ENCODE assay signal across 8 cellular contexts in genomic region chr19:1591421-1592022, GRCh38. TPM values are rescaled to one million over a fixed set of nuclear protein-coding genes. Genes with fewer than 3 reads are reported as not detected.
DNase-seq lines count a peak whose midpoint lies in the region; ATAC-seq, FAIRE-seq and TF ChIP-seq lines count a peak whose summit lies in the region.

No MANE protein-coding gene starts in this region.

- H2BK5ac ChIP-seq in mesendoderm (ENCODE audit: low read length): peak overlapping the region; percentile 47

- peak overlapping the region; percentile 100 for H3K27ac ChIP-seq in mesendoderm (ENCODE audit: low read depth, low read length)

- H3K79me2 ChIP-seq in mesendoderm (ENCODE audit: control insufficient read depth, insufficient read depth, low read length): peaks cover 33% of the 10 kb centered on the region

- H3K4ac ChIP-seq in mesendoderm (ENCODE audit: low read depth, low read length): peak overlapping the region; percentile 97

- no peak overlapping the region for H2BK15ac ChIP-seq in mesendoderm (replicated peaks; ENCODE audit: low read depth)

- H3K36me3 ChIP-seq in bronchial epithelial cell (ENCODE audit: control insufficient read depth, insufficient read depth, low read length) (peaks cover 1% of the 10 kb centered on the region), mesendoderm (ENCODE audit: control insufficient read depth, insufficient read depth, low read length) (no peaks in the 10 kb centered on the region)

- no peak for FAIRE-seq in bronchial epithelial cell (lab: Jason Lieb, UNC)

- H3K18ac ChIP-seq in mesendoderm (ENCODE audit: low read length): peak overlapping the region; percentile 96

- TF ChIP-seq CTCF in bronchial epithelial cell (IDR thresholded peaks at IDR 0.05; ENCODE audit: insufficient read depth, low read length, severe bottlenecking): no peak

- DNase-seq in NCI-H2227 (lab: John Stamatoyannopoulos, UW; ENCODE audit: unreplicated experiment): peak; percentile 37
- no peak for DNase-seq in NCI-H2227 treated with DMSO at 0.1 percent for 48 hours (lab: John Stamatoyannopoulos, UW)
- peak; percentile 66 for DNase-seq in NCI-H2171 (lab: John Stamatoyannopoulos, UW)
- DNase-seq in bronchial epithelial cell (ENCODE audit: low read depth): no peak
- DNase-seq in mesendoderm: peak; percentile 39
- no peak for DNase-seq in ureter (ENCODE audit: low spot score)

- H3K23ac ChIP-seq in mesendoderm (ENCODE audit: low read length): peak overlapping the region; percentile 73

- H2BK120ac ChIP-seq in mesendoderm (ENCODE audit: low read depth, low read length): peak overlapping the region; percentile 66

- H3K4me2 ChIP-seq in mesendoderm (ENCODE audit: low read length): peak overlapping the region; percentile 94

- H3K56ac ChIP-seq in mesendoderm (ENCODE audit: low read length): peak overlapping the region; percentile 94

- WGBS in mesendoderm (ENCODE audit: extremely low coverage, insufficient coverage, low lambda C conversion rate): no CpG with 5 or more reads among the region's 31 CpGs

- H3K79me1 ChIP-seq in mesendoderm (ENCODE audit: low read length): peaks cover 14% of the 10 kb centered on the region

- H3K27me3 ChIP-seq in bronchial epithelial cell (ENCODE audit: control insufficient read depth, insufficient read depth, low read length) (no peaks in the 10 kb centered on the region), mesendoderm (ENCODE audit: insufficient read depth, low read length, poor library complexity) (no peaks in the 10 kb centered on the region)

- peak overlapping the region; percentile 87 for H2AK5ac ChIP-seq in mesendoderm (ENCODE audit: low read length)

- H3K9ac ChIP-seq in mesendoderm (ENCODE audit: low read length): peak overlapping the region; percentile 83

- H3K4me1 ChIP-seq in mesendoderm (ENCODE audit: control insufficient read depth, low read depth, low read length): peaks cover 5% of the 10 kb centered on the region

- ATAC-seq in HG03175 (IDR thresholded peaks at IDR 0.05; ENCODE audit: unreplicated experiment): no peak
- no peak for ATAC-seq in GM21717 (IDR thresholded peaks at IDR 0.05; ENCODE audit: unreplicated experiment)

- H4K8ac ChIP-seq in mesendoderm (ENCODE audit: low read depth, low read length): peak overlapping the region; percentile 99

- H4K5ac ChIP-seq in mesendoderm (ENCODE audit: low read length): peak overlapping the region; percentile 6

- peak overlapping the region; percentile 96 for H3K4me3 ChIP-seq in bronchial epithelial cell (ENCODE audit: low read depth, low read length)
- peak overlapping the region; percentile 48 for H3K4me3 ChIP-seq in mesendoderm (ENCODE audit: low read length)

RNA-seq across cellular contexts. Expression of gene MBD3, which starts 1.1 kb away (rescaled TPM):
- total RNA-seq in bronchial epithelial cell (64.3 and 75.3 TPM in 2 replicates), ureter (60.7 TPM)
- polyA plus RNA-seq in mesendoderm (2013, experiment 1 of 2): 64.6 TPM
- polyA plus RNA-seq in mesendoderm (2013, experiment 2 of 2): 63.6 TPM

RNA-seq across cellular contexts. Expression of gene UQCR11, which starts 13.7 kb away (rescaled TPM):
- 43.4 and 113 TPM in 2 replicates for total RNA-seq in bronchial epithelial cell
- polyA plus RNA-seq in mesendoderm (2013, experiment 1 of 2): 102 TPM
- 103 TPM for polyA plus RNA-seq in mesendoderm (2013, experiment 2 of 2)
- total RNA-seq in ureter: 197 TPM

RNA-seq across cellular contexts. Expression of gene MEX3D, which starts 23.4 kb away (rescaled TPM):
- total RNA-seq in bronchial epithelial cell: 34.2 and 43.4 TPM in 2 replicates
- 42.3 TPM for polyA plus RNA-seq in mesendoderm (2013, experiment 1 of 2)
- 50.4 TPM for polyA plus RNA-seq in mesendoderm (2013, experiment 2 of 2)
- 21.7 TPM for total RNA-seq in ureter

Comparison
In these comparisons a context has a peak if more than half of its experiments do, and no peak if none do; other contexts are left out.
1. DNase-seq: peak in NCI-H2227 (single experiment), NCI-H2171 (single experiment) and mesendoderm (single experiment); none in NCI-H2227 treated with DMSO at 0.1 percent for 48 hours (single experiment), bronchial epithelial cell (single experiment) and ureter (single experiment).